In genomic region chr15:99118801-99119546, GRCh38 we compare ENCODE assay signal across 11 cellular contexts. TPM values are rescaled to one million over a fixed set of nuclear protein-coding genes. Genes with fewer than 3 reads are reported as not detected.
DNase-seq lines count a peak whose midpoint lies in the region; ATAC-seq and TF ChIP-seq lines count a peak whose summit lies in the region.
"Had no signal": no experiment of that assay in that cellular context is flagged by ENCODE, and none has a peak within 500 bp of the region (broad histone marks: within the 10 kb centered on the region; RNA-seq: fewer than 3 reads in every experiment).

No MANE protein-coding gene starts in this region.

- in situ Hi-C loops in transverse colon (cut with MboI; ENCODE audit: low pct_ligation_motif_present in 1 of 4, low pct_unique_long_range_greater_than_20kb in 1 of 4, low sequenced_read_pairs in 3 of 4): no loop called here

- no peaks in the 10 kb centered on the region for H3K9me3 Mint-ChIP-seq in MCF 10A (ENCODE audit: unreplicated experiment)
- H3K9me3 Mint-ChIP-seq in stimulated activated naive CD8-positive, alpha-beta T cell treated with anti-CD3 and anti-CD28 coated beads, Interleukin-15, amount 100 ng/mL, for 72 hours: no peaks in the 10 kb centered on the region

- 63 to 65% methylated on average over 4 to 11 of the region's 22 CpGs for WGBS in gastroesophageal sphincter (ENCODE audit: low coverage in 1 of 2), 2 donors
- WGBS in neuronal stem cell (ENCODE audit: extremely low coverage in 2 of 2, insufficient read length in 2 of 2, insufficient replicate concordance in 1 of 2), 2 donors: no CpG with 5 or more reads among the region's 22 CpGs
- 73 to 87% methylated on average over 3 to 22 of the region's 22 CpGs for WGBS in transverse colon (ENCODE audit: low coverage in 1 of 2), 2 donors

- H3K27ac Mint-ChIP-seq in MCF 10A (ENCODE audit: low read depth, unreplicated experiment): no peak overlapping the region
- no peak overlapping the region for H3K27ac Mint-ChIP-seq in stimulated activated naive CD8-positive, alpha-beta T cell treated with anti-CD3 and anti-CD28 coated beads, Interleukin-15, amount 100 ng/mL, for 72 hours

- DNase-seq in breast epithelium (ENCODE audit: low spot score in 2 of 2): no peak
- DNase-seq in MCF 10A (ENCODE audit: unreplicated experiment): no peak
- no peak for DNase-seq in neuronal stem cell (ENCODE audit: low spot score)
- no peak for DNase-seq in transverse colon
- no peak for DNase-seq in NCI-H2107 (lab: John Stamatoyannopoulos, UW)
- no peak for DNase-seq in stimulated activated naive CD8-positive, alpha-beta T cell treated with anti-CD3 and anti-CD28 coated beads, Interleukin-15, amount 100 ng/mL, for 72 hours
- DNase-seq: GOT3, NCI-H1092 had no signal

- no peak overlapping the region for H4K8ac ChIP-seq in neuronal stem cell (ENCODE audit: low read depth, low read length)

- TF ChIP-seq EP300 in gastroesophageal sphincter (IDR thresholded peaks at IDR 0.05): no peak
- TF ChIP-seq EP300 in transverse colon (IDR thresholded peaks at IDR 0.05; ENCODE audit: low read depth): no peak

- peak overlapping the region; percentile 67 for H3K18ac ChIP-seq in neuronal stem cell (ENCODE audit: low read length)

- TF ChIP-seq CTCF in breast epithelium (IDR thresholded peaks at IDR 0.05) (no peak), MCF 10A (IDR thresholded peaks at IDR 0.05; ENCODE audit: unreplicated experiment) (no peak), gastroesophageal sphincter (IDR thresholded peaks at IDR 0.05) (no peak), transverse colon (IDR thresholded peaks at IDR 0.05) (no peak)

- no peaks in the 10 kb centered on the region for H3K27me3 Mint-ChIP-seq in MCF 10A (ENCODE audit: insufficient read depth, unreplicated experiment)
- H3K27me3 Mint-ChIP-seq in stimulated activated naive CD8-positive, alpha-beta T cell treated with anti-CD3 and anti-CD28 coated beads, Interleukin-15, amount 100 ng/mL, for 72 hours: no peaks in the 10 kb centered on the region

- H2BK120ac ChIP-seq in neuronal stem cell (ENCODE audit: low read depth, low read length): no peak overlapping the region

- H3K14ac ChIP-seq in neuronal stem cell (ENCODE audit: low read length): no peak overlapping the region

- H3K4me1 ChIP-seq in breast epithelium (peaks cover 8 to 15% of the 10 kb centered on the region in 2 donors), gastroesophageal sphincter (peaks cover 9 to 100% (median 52%) of the 10 kb centered on the region in 3 donors), neuronal stem cell (ENCODE audit: control insufficient read depth in 2 of 2, insufficient read depth in 1 of 2, low read depth in 1 of 2, low read length in 2 of 2) (peaks cover 7 to 10% of the 10 kb centered on the region in 2 donors), transverse colon (peaks cover 8 to 31% (median 22%) of the 10 kb centered on the region in 4 donors)

- H2BK12ac ChIP-seq in neuronal stem cell (ENCODE audit: low read length): no peak overlapping the region

- intact Hi-C loops in breast epithelium (cut with DNase I; ENCODE audit: low total_unique reads): no loop called here
- intact Hi-C loops in MCF 10A (cut with micrococcal nuclease): no loop called here
- intact Hi-C loops in transverse colon (cut with DNase I; ENCODE audit: low total_unique reads): no loop called here

- H3K4ac ChIP-seq in neuronal stem cell (ENCODE audit: low read length): no peak overlapping the region

- no peaks in the 10 kb centered on the region for H3K36me3 ChIP-seq in breast epithelium
- peaks cover 0 to 53% of the 10 kb centered on the region in 2 donors for H3K36me3 ChIP-seq in gastroesophageal sphincter
- peaks cover 0 to 40% of the 10 kb centered on the region in 2 donors for H3K36me3 ChIP-seq in neuronal stem cell (replicated peaks in 1 of 2; ENCODE audit: control insufficient read depth in 2 of 2, insufficient read depth in 2 of 2, low read length in 2 of 2)
- no peaks in the 10 kb centered on the region for H3K36me3 ChIP-seq in transverse colon

- H3K36me3 Mint-ChIP-seq in MCF 10A (ENCODE audit: insufficient read depth, unreplicated experiment): no peaks in the 10 kb centered on the region

- no peak overlapping the region for H2AFZ ChIP-seq in neuronal stem cell (ENCODE audit: low read length)

- H3K4me3 Mint-ChIP-seq in MCF 10A (ENCODE audit: unreplicated experiment): no peak overlapping the region
- no peak overlapping the region for H3K4me3 Mint-ChIP-seq in stimulated activated naive CD8-positive, alpha-beta T cell treated with anti-CD3 and anti-CD28 coated beads, Interleukin-15, amount 100 ng/mL, for 72 hours

- CTCF ChIA-PET in MCF 10A (lab: Yijun Ruan, JAX): interaction anchor here (6.1 kb wide), 1 partner anchor 18 kb away, joined by 45 read pairs; no protein-coding TSS in a partner anchor

- H3K9me3 ChIP-seq in breast epithelium (no peaks in the 10 kb centered on the region), gastroesophageal sphincter (no peaks in the 10 kb centered on the region), neuronal stem cell (replicated peaks in 1 of 2; ENCODE audit: control insufficient read depth in 2 of 2, insufficient read depth in 1 of 2, low read depth in 1 of 2, low read length in 2 of 2) (no peaks in the 10 kb centered on the region), transverse colon (no peaks in the 10 kb centered on the region)

- H3K27ac ChIP-seq in breast epithelium (peak overlapping the region; percentile 28 to 87), gastroesophageal sphincter (peak overlapping the region; percentile 15 to 98 (median 97)), neuronal stem cell (replicated peaks; ENCODE audit: low read length) (no peak overlapping the region), transverse colon (peak overlapping the region; percentile 47 to 92 (median 90))
- H3K27ac ChIP-seq: HL-60 had no signal

- no peak overlapping the region for H2AK5ac ChIP-seq in neuronal stem cell (ENCODE audit: low read depth, low read length)

- H3K9ac ChIP-seq in neuronal stem cell (ENCODE audit: low read depth, low read length, poor library complexity): peak overlapping the region; percentile 47

- H2BK15ac ChIP-seq in neuronal stem cell (ENCODE audit: low read length): no peak overlapping the region

- H2BK5ac ChIP-seq in neuronal stem cell (ENCODE audit: low read length): peak overlapping the region; percentile 9

- no peaks in the 10 kb centered on the region for H3K79me1 ChIP-seq in neuronal stem cell (ENCODE audit: low read depth, low read length)

- H3K4me2 ChIP-seq in neuronal stem cell (ENCODE audit: insufficient read depth, low read length, poor library complexity, severe bottlenecking): no peak overlapping the region

- TF ChIP-seq POLR2A in breast epithelium (IDR thresholded peaks at IDR 0.05): no peak
- no peak for TF ChIP-seq POLR2A in gastroesophageal sphincter (IDR thresholded peaks at IDR 0.05)
- no peak for TF ChIP-seq POLR2A in transverse colon (IDR thresholded peaks at IDR 0.05)

- H3K27me3 ChIP-seq in breast epithelium (no peaks in the 10 kb centered on the region), gastroesophageal sphincter (no peaks in the 10 kb centered on the region), neuronal stem cell (ENCODE audit: control insufficient read depth in 3 of 3, insufficient read depth in 3 of 3, low read depth in 1 of 3, low read length in 3 of 3) (no peaks in the 10 kb centered on the region), transverse colon (no peaks in the 10 kb centered on the region)

- peak overlapping the region; percentile 68 for H3K23ac ChIP-seq in neuronal stem cell (ENCODE audit: low read depth, low read length, poor library complexity)

- POLR2A ChIA-PET in MCF 10A (lab: Yijun Ruan, JAX): no interaction called here

- no peak overlapping the region for H4K91ac ChIP-seq in neuronal stem cell (ENCODE audit: low read depth, low read length, poor library complexity)

- peaks cover 11% of the 10 kb centered on the region for H3K4me1 Mint-ChIP-seq in MCF 10A (ENCODE audit: insufficient read depth, unreplicated experiment)
- H3K4me1 Mint-ChIP-seq in stimulated activated naive CD8-positive, alpha-beta T cell treated with anti-CD3 and anti-CD28 coated beads, Interleukin-15, amount 100 ng/mL, for 72 hours: no peaks in the 10 kb centered on the region

- ATAC-seq in gastroesophageal sphincter (no peak), HG03025 (IDR thresholded peaks at IDR 0.05; ENCODE audit: low FRiP score, unreplicated experiment) (no peak)
- ATAC-seq in stimulated activated naive CD8-positive, alpha-beta T cell treated with anti-CD3 and anti-CD28 coated beads, Interleukin-15, amount 100 ng/mL, for 72 hours: no peak

- H3K4me3 ChIP-seq in breast epithelium (no peak overlapping the region), gastroesophageal sphincter (no peak overlapping the region), neuronal stem cell (ENCODE audit: low read length in 2 of 2) (no peak overlapping the region), transverse colon (no peak overlapping the region)

- BruUV-seq in MCF 10A (replicated peaks; lab: Mats Ljungman, UMichigan): no TSS peak

RNA-seq across cellular contexts. Expression of gene SYNM, which starts 14.1 kb away (rescaled TPM):
- total RNA-seq in breast epithelium: 100 to 1,000 TPM in 2 of 3 donors, 10 to 100 TPM in 1; 32.0 to 319 (median 115) TPM
- total RNA-seq in MCF 10A (2022): 0.12 TPM in 2 replicates
- total RNA-seq in gastroesophageal sphincter: 1,000 to 10,000 TPM; 1,155 to 2,820 (median 1,765) TPM
- polyA plus RNA-seq in neuronal stem cell (2013, experiment 1 of 2): 0.82 TPM
- polyA plus RNA-seq in neuronal stem cell (2013, experiment 2 of 2): 0.94 TPM
- 100 to 1,000 TPM in 2 of 4 donors, 10 to 100 TPM in 2; 98.3 to 414 (median 158) TPM for total RNA-seq in transverse colon

Comparison
In these comparisons a context has a peak if more than half of its experiments do, and no peak if none do; other contexts are left out.
1. RNA of gene SYNM, which starts 14.1 kb away (total RNA-seq): 1,155 to 2,820 TPM in gastroesophageal sphincter, 98.3 to 414 TPM in transverse colon and 32.0 to 319 TPM in breast epithelium; 0.12 TPM in MCF 10A; every median in the first group is over 10 times any median in the second.